In genomic region chr2:226403360-226403759, GRCh38 we compare ENCODE assay signal across 2 cellular contexts.
TF ChIP-seq lines count a peak whose summit lies in the region.

No MANE protein-coding gene starts in this region.

TF ChIP-seq in SK-N-SH, 30 proteins besides CTCF, POLR2A, EP300 and RAD21 (continued from another document):
- TF ChIP-seq ELF1 (IDR thresholded peaks at IDR 0.05) (no peak), TAF1 (IDR thresholded peaks at IDR 0.05; ENCODE audit: borderline replicate concordance, low read depth, low read length) (no peak), SIN3A (IDR thresholded peaks at IDR 0.05; ENCODE audit: borderline replicate concordance, low read depth, low read length) (no peak), TCF12 (IDR thresholded peaks at IDR 0.05) (no peak), USF1 (IDR thresholded peaks at IDR 0.05; ENCODE audit: borderline replicate concordance, low read depth) (no peak), GATA2 (CRISPR knock-in tag; IDR thresholded peaks at IDR 0.05) (no peak), USF2 (IDR thresholded peaks at IDR 0.05; ENCODE audit: borderline replicate concordance, low read depth, low read length) (no peak), SMC3 (IDR thresholded peaks at IDR 0.05; ENCODE audit: low read depth, low read length) (no peak), IRF3 (IDR thresholded peaks at IDR 0.05; ENCODE audit: low read depth, low read length) (no peak), FOSL2 (IDR thresholded peaks at IDR 0.05; ENCODE audit: borderline replicate concordance, low read depth) (no peak), TEAD4 (IDR thresholded peaks at IDR 0.05; ENCODE audit: borderline replicate concordance, insufficient read depth) (no peak), RFX5 (IDR thresholded peaks at IDR 0.05; ENCODE audit: low read length) (no peak), YY1 (IDR thresholded peaks at IDR 0.05; ENCODE audit: low read depth) (no peak), EZH2phosphoT487 (IDR thresholded peaks at IDR 0.05; ENCODE audit: borderline replicate concordance, low read depth) (no peak)
TF ChIP-seq in SK-N-SH: peak in this region for 0.

TF ChIP-seq in SK-N-SH treated with all-trans-retinoic acid at 6 μM for 48 hours, 23 proteins besides CTCF, POLR2A, EP300 and RAD21 (continued from another document):
- TF ChIP-seq TSHZ2 (CRISPR knock-in tag; IDR thresholded peaks at IDR 0.05) = no peak
- no peak for TF ChIP-seq TOX (CRISPR knock-in tag; IDR thresholded peaks at IDR 0.05; ENCODE audit: borderline replicate concordance)
- no peak for TF ChIP-seq ZNF70 (CRISPR knock-in tag; IDR thresholded peaks at IDR 0.05)
- no peak for TF ChIP-seq CSRNP3 (CRISPR knock-in tag; IDR thresholded peaks at IDR 0.05)
- TF ChIP-seq PATZ1 (CRISPR knock-in tag; IDR thresholded peaks at IDR 0.05; ENCODE audit: borderline replicate concordance) = no peak
- TF ChIP-seq CSDC2 (CRISPR knock-in tag; IDR thresholded peaks at IDR 0.05) = no peak
- TF ChIP-seq ZFP3 (CRISPR knock-in tag; IDR thresholded peaks at IDR 0.05) = no peak
- no peak for TF ChIP-seq PPARA (CRISPR knock-in tag; IDR thresholded peaks at IDR 0.05; ENCODE audit: borderline replicate concordance)
- no peak for TF ChIP-seq ARNTL (CRISPR knock-in tag; IDR thresholded peaks at IDR 0.05; ENCODE audit: borderline replicate concordance, low read depth)
- TF ChIP-seq ZC3H10 (CRISPR knock-in tag; IDR thresholded peaks at IDR 0.05) = no peak
- TF ChIP-seq TCF4 (CRISPR knock-in tag; IDR thresholded peaks at IDR 0.05; ENCODE audit: borderline replicate concordance) = no peak
- no peak for TF ChIP-seq ZFP30 (CRISPR knock-in tag; IDR thresholded peaks at IDR 0.05)
- no peak for TF ChIP-seq RARB (CRISPR knock-in tag; IDR thresholded peaks at IDR 0.05)
- no peak for TF ChIP-seq ISL1 (CRISPR knock-in tag; IDR thresholded peaks at IDR 0.05)
- no peak for TF ChIP-seq POU6F1 (CRISPR knock-in tag; IDR thresholded peaks at IDR 0.05; ENCODE audit: borderline replicate concordance, low read depth)
- no peak for TF ChIP-seq OSR1 (CRISPR knock-in tag; IDR thresholded peaks at IDR 0.05)
